8 cellular contexts compared by ENCODE assay signal in genomic region chr17:2397247-2398171, GRCh38. TPM values are rescaled to one million over a fixed set of nuclear protein-coding genes. Genes with fewer than 3 reads are reported as not detected.
A peak's percentile ranks its signal among the peaks of the same experiment; 100 is the strongest.
DNase-seq lines count a peak whose midpoint lies in the region; ATAC-seq and TF ChIP-seq lines count a peak whose summit lies in the region.

No MANE protein-coding gene starts in this region.

- no peak for TF ChIP-seq POLR2A in gastrocnemius medialis (IDR thresholded peaks at IDR 0.05)

- H3K9me3 ChIP-seq in T-helper 17 cell (ENCODE audit: control insufficient read depth, low read length, poor library complexity, severe bottlenecking) = no peaks in the 10 kb centered on the region
- no peaks in the 10 kb centered on the region for H3K9me3 ChIP-seq in gastrocnemius medialis

- peak overlapping the region; percentile 97 to 99 (median 99) for H3K27ac ChIP-seq in gastrocnemius medialis

- intact Hi-C loops in gastrocnemius medialis (cut with DNase I; ENCODE audit: low total_unique reads) = loop anchor here (10.0 kb wide), 1 partner anchor 1967 kb away; the partner anchor contains the start of gene UBE2G1

- H3K4me1 ChIP-seq in gastrocnemius medialis = peaks cover 47 to 53% of the 10 kb centered on the region in 2 donors

- in situ Hi-C loops in gastrocnemius medialis (cut with MboI; ENCODE audit: low sequenced_read_pairs in 4 of 4) = no loop called here

- H3K4me3 Mint-ChIP-seq in T-helper 17 cell = peak overlapping the region; percentile 99

- peaks cover 44% of the 10 kb centered on the region for H3K4me1 Mint-ChIP-seq in T-helper 17 cell

- H3K36me3 Mint-ChIP-seq in T-helper 17 cell (ENCODE audit: low read depth) = peaks cover 4% of the 10 kb centered on the region

- no peaks in the 10 kb centered on the region for H3K27me3 ChIP-seq in gastrocnemius medialis

- H3K27me3 Mint-ChIP-seq in T-helper 17 cell = no peaks in the 10 kb centered on the region

- no peaks in the 10 kb centered on the region for H3K36me3 ChIP-seq in gastrocnemius medialis

- ATAC-seq in T-helper 17 cell = no peak
- no peak for ATAC-seq in gastrocnemius medialis
- ATAC-seq in HG03457 (IDR thresholded peaks at IDR 0.05; ENCODE audit: unreplicated experiment) = no peak
- no peak for ATAC-seq in GM21786 (IDR thresholded peaks at IDR 0.05; ENCODE audit: unreplicated experiment)

- TF ChIP-seq CTCF in GM12864 (IDR thresholded peaks at IDR 0.05; ENCODE audit: low read depth, low read length, missing control alignments) (no peak), fibroblast of villous mesenchyme (IDR thresholded peaks at IDR 0.05; ENCODE audit: insufficient read depth, low read depth, low read length) (no peak), gastrocnemius medialis (IDR thresholded peaks at IDR 0.05 in 4 of 5, conservative IDR thresholded peaks at IDR 0.05 in 1 of 5) (no peak)

- H3K4me3 ChIP-seq in GM12864 (ENCODE audit: low read depth, low read length) (peak overlapping the region; percentile 36), fibroblast of villous mesenchyme (ENCODE audit: low read depth, low read length) (peak overlapping the region; percentile 37), gastrocnemius medialis (peak overlapping the region; percentile 40 to 58 (median 47))

- DNase-seq in GM12864 (ENCODE audit: low read depth) (no peak), T-helper 17 cell (no peak), fibroblast of villous mesenchyme (ENCODE audit: low read depth) (no peak), gastrocnemius medialis (no peak), AG08396 (ENCODE audit: low spot score) (no peak), NCI-H82 treated with DMSO at 0.1 percent for 48 hours (lab: John Stamatoyannopoulos, UW; ENCODE audit: unreplicated experiment) (no peak)

- peak overlapping the region; percentile 87 for H3K27ac Mint-ChIP-seq in T-helper 17 cell

RNA-seq across cellular contexts. Expression of gene MNT, which starts 3.4 kb away (rescaled TPM):
- total RNA-seq in T-helper 17 cell = 100 to 1,000 TPM in 1 of 2 donors, 10 to 100 TPM in 1; 92.9 to 110 TPM
- 7.8 and 11.6 TPM in 2 replicates for total RNA-seq in fibroblast of villous mesenchyme
- 1 to 10 TPM; 2.9 to 5.4 (median 4.2) TPM for total RNA-seq in gastrocnemius medialis
